In genomic region chr7:143410523-143411004, GRCh38 we compare ENCODE assay signal across 12 cellular contexts. TPM values are rescaled to one million over a fixed set of nuclear protein-coding genes. Genes with fewer than 3 reads are reported as not detected.
DNase-seq lines count a peak whose midpoint lies in the region; ATAC-seq and TF ChIP-seq lines count a peak whose summit lies in the region.
"Had no signal": no experiment of that assay in that cellular context is flagged by ENCODE, and none has a peak within 500 bp of the region (broad histone marks: within the 10 kb centered on the region; RNA-seq: fewer than 3 reads in every experiment).

No MANE protein-coding gene starts in this region.

- BruUV-seq in OCI-LY7 (replicated peaks; lab: Mats Ljungman, UMichigan) = no TSS peak

- DNase-seq in Right ventricle myocardium superior (no peak), left ventricle myocardium inferior (no peak), WTC11 (ENCODE audit: low spot score) (peak; percentile 58), islet precursor cell (peak; percentile 69), aorta (peak in 1 of 2 donors; percentile 78), NCI-H2029 (lab: John Stamatoyannopoulos, UW) (no peak), OCI-LY7 (ENCODE audit: low spot score) (no peak)
- no peak for DNase-seq in stimulated activated naive CD4-positive, alpha-beta T cell (lab: John Stamatoyannopoulos, UW)
- DNase-seq: activated CD4-positive, alpha-beta memory T cell treated with anti-CD3 and anti-CD28 coated beads, Interleukin-2, amount 10 ng/mL, durations not matched to agents 7 days and 5 days had no signal

- H4K20me1 ChIP-seq in OCI-LY7 (ENCODE audit: insufficient read depth, low read length) = no peaks in the 10 kb centered on the region

- H2AFZ ChIP-seq in OCI-LY7 (ENCODE audit: low read length) = no peak overlapping the region

- H3K27ac ChIP-seq in left ventricle myocardium inferior (replicated peaks) = no peak overlapping the region
- H3K27ac ChIP-seq in aorta (ENCODE audit: low read depth in 1 of 2, low read length in 2 of 2) = no peak overlapping the region
- H3K27ac ChIP-seq in OCI-LY7 (ENCODE audit: low read depth, low read length, poor library complexity, severe bottlenecking) = no peak overlapping the region
- H3K27ac ChIP-seq: SJSA1 had no signal

- no peak overlapping the region for H3K4me3 ChIP-seq in left ventricle myocardium inferior
- no peak overlapping the region for H3K4me3 ChIP-seq in aorta (ENCODE audit: low read length in 2 of 2)
- no peak overlapping the region for H3K4me3 ChIP-seq in OCI-LY7 (ENCODE audit: low read depth, low read length, poor library complexity, severe bottlenecking)
- H3K4me3 ChIP-seq: SJSA1 had no signal

- TF ChIP-seq CTCF in left ventricle myocardium inferior (IDR thresholded peaks at IDR 0.05; ENCODE audit: borderline replicate concordance) = no peak
- no peak for TF ChIP-seq CTCF in WTC11 (IDR thresholded peaks at IDR 0.05)
- TF ChIP-seq CTCF in OCI-LY7 (conservative IDR thresholded peaks at IDR 0.05; ENCODE audit: low read length) = no peak

- H3K79me2 ChIP-seq in OCI-LY7 (ENCODE audit: insufficient read depth, low read depth, low read length) = no peaks in the 10 kb centered on the region

- H3K9me3 ChIP-seq in left ventricle myocardium inferior (replicated peaks) (no peaks in the 10 kb centered on the region), aorta (ENCODE audit: control insufficient read depth, low read length) (no peaks in the 10 kb centered on the region), OCI-LY7 (ENCODE audit: low read length) (no peaks in the 10 kb centered on the region)
- H3K9me3 ChIP-seq: SJSA1 had no signal

- H3K4me1 ChIP-seq in left ventricle myocardium inferior = peaks cover 37% of the 10 kb centered on the region
- H3K4me1 ChIP-seq in aorta (ENCODE audit: control insufficient read depth in 1 of 2, insufficient read depth in 2 of 2, low read length in 2 of 2) = no peaks in the 10 kb centered on the region
- no peaks in the 10 kb centered on the region for H3K4me1 ChIP-seq in OCI-LY7 (ENCODE audit: insufficient read depth, low read length, poor library complexity, severe bottlenecking)

- no peaks in the 10 kb centered on the region for H3K9me3 Mint-ChIP-seq in WTC11
- H3K9me3 Mint-ChIP-seq: activated CD4-positive, alpha-beta memory T cell treated with anti-CD3 and anti-CD28 coated beads, Interleukin-2, amount 10 ng/mL, durations not matched to agents 7 days and 5 days had no signal

- no peaks in the 10 kb centered on the region for H3K9me2 ChIP-seq in OCI-LY7 (ENCODE audit: insufficient read depth, low read length)

- peak; percentile 60 for ATAC-seq in Right ventricle myocardium superior (ENCODE audit: poor library complexity)
- ATAC-seq in WTC11 = peak; percentile 46
- ATAC-seq in aorta (ENCODE audit: low FRiP score) = peak; percentile 48

- no peaks in the 10 kb centered on the region for H3K27me3 Mint-ChIP-seq in WTC11 (ENCODE audit: low read depth)

- no peak overlapping the region for H3K4me2 ChIP-seq in OCI-LY7 (ENCODE audit: low read length)

- H3K27me3 ChIP-seq in left ventricle myocardium inferior (ENCODE audit: low read depth) (peaks cover 66% of the 10 kb centered on the region), aorta (ENCODE audit: control insufficient read depth in 1 of 2, insufficient read depth in 2 of 2, low read length in 1 of 2) (no peaks in the 10 kb centered on the region)
- H3K27me3 ChIP-seq: SJSA1 had no signal

- peak overlapping the region; percentile 99 for H3K27ac Mint-ChIP-seq in WTC11
- H3K27ac Mint-ChIP-seq: activated CD4-positive, alpha-beta memory T cell treated with anti-CD3 and anti-CD28 coated beads, Interleukin-2, amount 10 ng/mL, durations not matched to agents 7 days and 5 days had no signal

- no peaks in the 10 kb centered on the region for H3K36me3 ChIP-seq in left ventricle myocardium inferior
- no peaks in the 10 kb centered on the region for H3K36me3 ChIP-seq in aorta (ENCODE audit: control insufficient read depth in 1 of 2, insufficient read depth in 2 of 2, low read length in 1 of 2)
- no peaks in the 10 kb centered on the region for H3K36me3 ChIP-seq in OCI-LY7 (ENCODE audit: insufficient read depth, low read length)
- H3K36me3 ChIP-seq: SJSA1 had no signal

- H3K4me3 Mint-ChIP-seq in WTC11 = peak overlapping the region; percentile 60
- H3K4me3 Mint-ChIP-seq: activated CD4-positive, alpha-beta memory T cell treated with anti-CD3 and anti-CD28 coated beads, Interleukin-2, amount 10 ng/mL, durations not matched to agents 7 days and 5 days had no signal

- POLR2A ChIA-PET in WTC11 (lab: Charles Lee) = no interaction called here
- POLR2A ChIA-PET in OCI-LY7 (lab: Charles Lee) = interaction anchor here (0.7 kb wide), 1 partner anchor 617 kb away, joined by 4 read pairs; no protein-coding TSS in a partner anchor

- H3K4me1 Mint-ChIP-seq in WTC11 = peaks cover 80% of the 10 kb centered on the region

- H3K36me3 Mint-ChIP-seq in WTC11 = peaks cover 6% of the 10 kb centered on the region

- 1 to 2% methylated on average over 6 of the region's 6 CpGs for WGBS in aorta, 2 donors

- CTCF ChIA-PET in WTC11 (lab: Charles Lee) (interaction anchor here (1.0 to 1.4 kb wide), 3 partner anchors 13 to 170 kb away, joined by 3 to 8 read pairs (median 3); no protein-coding TSS in a partner anchor), OCI-LY7 (lab: Charles Lee; ENCODE audit: unreplicated experiment) (no interaction called here)

- intact Hi-C loops in Right ventricle myocardium superior (cut with DNase I) (loop anchor here (10.0 kb wide), 1 partner anchor 86 kb away; no protein-coding TSS in a partner anchor), left ventricle myocardium inferior (cut with micrococcal nuclease) (loop anchor here (10.0 kb wide), 1 partner anchor 46 kb away; the partner anchor contains the start of gene FAM131B), aorta (cut with DNase I) (loop anchor here in 1 of 2 donors (5.0 kb wide), 1 partner anchor 33 kb away; no protein-coding TSS in a partner anchor), OCI-LY7 (cut with micrococcal nuclease; ENCODE audit: unreplicated experiment) (no loop called here)

TF ChIP-seq in WTC11, 78 proteins besides CTCF, POLR2A, EP300 and RAD21:
- TF ChIP-seq SP1 (CRISPR knock-in tag; conservative IDR thresholded peaks at IDR 0.05) = peak; percentile 41; the same call in 1 of the 2 replicates
- peak; percentile 70; the same call in 1 of the 2 replicates for TF ChIP-seq FOXK1 (CRISPR knock-in tag; IDR thresholded peaks at IDR 0.05)
- TF ChIP-seq, protein P1, sequence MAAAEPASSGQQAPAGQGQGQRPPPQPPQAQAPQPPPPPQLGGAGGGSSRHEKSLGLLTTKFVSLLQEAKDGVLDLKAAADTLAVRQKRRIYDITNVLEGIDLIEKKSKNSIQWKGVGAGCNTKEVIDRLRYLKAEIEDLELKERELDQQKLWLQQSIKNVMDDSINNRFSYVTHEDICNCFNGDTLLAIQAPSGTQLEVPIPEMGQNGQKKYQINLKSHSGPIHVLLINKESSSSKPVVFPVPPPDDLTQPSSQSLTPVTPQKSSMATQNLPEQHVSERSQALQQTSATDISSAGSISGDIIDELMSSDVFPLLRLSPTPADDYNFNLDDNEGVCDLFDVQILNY (CRISPR knock-in tag; IDR thresholded peaks at IDR 0.05) = no peak
- TF ChIP-seq ZNF263 (CRISPR knock-in tag; IDR thresholded peaks at IDR 0.05; ENCODE audit: low read depth) = no peak
- TF ChIP-seq ZNF232 (CRISPR knock-in tag; IDR thresholded peaks at IDR 0.05) = peak; percentile 33; the same call in 1 of the 2 replicates
- TF ChIP-seq ETV6 (CRISPR knock-in tag; IDR thresholded peaks at IDR 0.05) = peak; percentile 65; the same call in 1 of the 2 replicates
- TF ChIP-seq TEAD1 (CRISPR knock-in tag; IDR thresholded peaks at IDR 0.05) = peak; percentile 70; the same call in 1 of the 2 replicates
- TF ChIP-seq MXD4 (CRISPR knock-in tag; IDR thresholded peaks at IDR 0.05; ENCODE audit: borderline replicate concordance) = no peak

RNA-seq across cellular contexts. Expression of gene EPHA1, which starts 1.9 kb away (rescaled TPM):
- total RNA-seq in Right ventricle myocardium superior = 0.08 TPM
- total RNA-seq in left ventricle myocardium inferior = not detected
- total RNA-seq in WTC11 (2021) = 159 to 203 TPM (median 162 TPM) in 3 replicates
- under 1 TPM; 0.21 to 0.45 TPM for total RNA-seq in aorta
- polyA plus RNA-seq in aorta = 1 to 10 TPM in 1 of 2 donors, under 1 TPM in 1; 0.20 to 1.9 TPM
- total RNA-seq in OCI-LY7 (2014; rRNA removed; shearing (Covaris generic)) = not detected in 2 replicates
- total RNA-seq in OCI-LY7 (2022) = not detected in 2 replicates
- total RNA-seq: SJSA1 had no signal

RNA-seq across cellular contexts. Expression of gene ZYX, which starts 29.4 kb away (rescaled TPM):
- total RNA-seq in Right ventricle myocardium superior (69.8 TPM), left ventricle myocardium inferior (68.4 TPM), WTC11 (2021) (166 to 179 TPM (median 167 TPM) in 3 replicates), aorta (100 to 1,000 TPM; 307 to 499 TPM), OCI-LY7 (2022) (2.8 and 4.2 TPM in 2 replicates)
- polyA plus RNA-seq in aorta = 100 to 1,000 TPM; 131 to 305 TPM
- total RNA-seq in OCI-LY7 (2014; rRNA removed; shearing (Covaris generic)) = 0.31 and 0.44 TPM in 2 replicates

RNA-seq across cellular contexts. Expression of gene TAS2R60, which starts 32.7 kb away (rescaled TPM):
- not detected for total RNA-seq in Right ventricle myocardium superior
- not detected for total RNA-seq in left ventricle myocardium inferior
- total RNA-seq in WTC11 (2021) = 0.21 to 0.39 TPM (median 0.24 TPM) in 3 replicates
- total RNA-seq in aorta = 1 to 10 TPM; 1.2 to 2.7 TPM
- not detected for polyA plus RNA-seq in aorta
- not detected in 2 replicates for total RNA-seq in OCI-LY7 (2014; rRNA removed; shearing (Covaris generic))
- not detected in 2 replicates for total RNA-seq in OCI-LY7 (2022)
- total RNA-seq: activated CD4-positive, alpha-beta memory T cell treated with anti-CD3 and anti-CD28 coated beads, Interleukin-2, amount 10 ng/mL, durations not matched to agents 7 days and 5 days; renal cortical epithelial cell; SJSA1 had no signal
- polyA plus RNA-seq: liver had no signal

RNA-seq across cellular contexts. Expression of gene FAM131B, which starts 48.1 kb away (rescaled TPM):
- total RNA-seq in Right ventricle myocardium superior (0.59 TPM), left ventricle myocardium inferior (0.47 TPM), WTC11 (2021) (24.0 to 26.3 TPM (median 25.3 TPM) in 3 replicates), aorta (1 to 10 TPM; 2.8 to 3.8 TPM), OCI-LY7 (2022) (not detected in 2 replicates)
- 1 to 10 TPM in 1 of 2 donors, under 1 TPM in 1; 0.41 to 1.0 TPM for polyA plus RNA-seq in aorta
- not detected in 2 replicates for total RNA-seq in OCI-LY7 (2014; rRNA removed; shearing (Covaris generic))

Comparison
In these comparisons a context has a peak if more than half of its experiments do, and no peak if none do; other contexts are left out.
1. DNase-seq: peak in WTC11 (single experiment) and islet precursor cell (single experiment); none in Right ventricle myocardium superior (single experiment), left ventricle myocardium inferior (single experiment), NCI-H2029 (single experiment), stimulated activated naive CD4-positive, alpha-beta T cell (0 of 6) and OCI-LY7 (single experiment).
2. RNA of gene EPHA1, which starts 1.9 kb away (total RNA-seq): 159 to 203 TPM in WTC11; 0.21 to 0.45 TPM in aorta, 0.08 TPM in Right ventricle myocardium superior (single experiment), not detected in left ventricle myocardium inferior (single experiment) and not detected in OCI-LY7; every median in the first group is over 100 times any median in the second.
3. RNA of gene ZYX, which starts 29.4 kb away (total RNA-seq): 307 to 499 TPM in aorta, 166 to 179 TPM in WTC11, 69.8 TPM in Right ventricle myocardium superior (single experiment) and 68.4 TPM in left ventricle myocardium inferior (single experiment); 0.31 to 4.2 TPM in OCI-LY7; every median in the first group is over 10 times any median in the second.
4. Peak in every context shown above with its lines, with median percentiles within 50 percentile points of each other: ATAC-seq.